ENCODE assay signal across 1 cellular context in genomic region chr10:11797847-11798633, GRCh38.
A peak's percentile ranks its signal among the peaks of the same experiment; 100 is the strongest.
TF ChIP-seq lines count a peak whose summit lies in the region.

No MANE protein-coding gene starts in this region.

TF ChIP-seq in HepG2, 621 proteins besides CTCF, POLR2A, EP300 and RAD21 (continues in another document):
- TF ChIP-seq SOX6 (IDR thresholded peaks at IDR 0.05) = no peak
- peak; percentile 55 for TF ChIP-seq SOX6 (CRISPR knock-in tag; IDR thresholded peaks at IDR 0.05)
- no peak for TF ChIP-seq MED8 (CRISPR knock-in tag; IDR thresholded peaks at IDR 0.05; ENCODE audit: insufficient replicate concordance)
- TF ChIP-seq, protein P1, sequence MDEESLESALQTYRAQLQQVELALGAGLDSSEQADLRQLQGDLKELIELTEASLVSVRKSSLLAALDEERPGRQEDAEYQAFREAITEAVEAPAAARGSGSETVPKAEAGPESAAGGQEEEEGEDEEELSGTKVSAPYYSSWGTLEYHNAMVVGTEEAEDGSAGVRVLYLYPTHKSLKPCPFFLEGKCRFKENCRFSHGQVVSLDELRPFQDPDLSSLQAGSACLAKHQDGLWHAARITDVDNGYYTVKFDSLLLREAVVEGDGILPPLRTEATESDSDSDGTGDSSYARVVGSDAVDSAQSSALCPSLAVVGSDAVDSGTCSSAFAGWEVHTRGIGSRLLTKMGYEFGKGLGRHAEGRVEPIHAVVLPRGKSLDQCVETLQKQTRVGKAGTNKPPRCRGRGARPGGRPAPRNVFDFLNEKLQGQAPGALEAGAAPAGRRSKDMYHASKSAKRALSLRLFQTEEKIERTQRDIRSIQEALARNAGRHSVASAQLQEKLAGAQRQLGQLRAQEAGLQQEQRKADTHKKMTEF (CRISPR knock-in tag; IDR thresholded peaks at IDR 0.05) = peak; percentile 24; the same call in 1 of the 2 replicates
- peak; percentile 22; the same call in 1 of the 2 replicates for TF ChIP-seq ZBTB33 (CRISPR knock-in tag; IDR thresholded peaks at IDR 0.05)
- TF ChIP-seq, protein P2, sequence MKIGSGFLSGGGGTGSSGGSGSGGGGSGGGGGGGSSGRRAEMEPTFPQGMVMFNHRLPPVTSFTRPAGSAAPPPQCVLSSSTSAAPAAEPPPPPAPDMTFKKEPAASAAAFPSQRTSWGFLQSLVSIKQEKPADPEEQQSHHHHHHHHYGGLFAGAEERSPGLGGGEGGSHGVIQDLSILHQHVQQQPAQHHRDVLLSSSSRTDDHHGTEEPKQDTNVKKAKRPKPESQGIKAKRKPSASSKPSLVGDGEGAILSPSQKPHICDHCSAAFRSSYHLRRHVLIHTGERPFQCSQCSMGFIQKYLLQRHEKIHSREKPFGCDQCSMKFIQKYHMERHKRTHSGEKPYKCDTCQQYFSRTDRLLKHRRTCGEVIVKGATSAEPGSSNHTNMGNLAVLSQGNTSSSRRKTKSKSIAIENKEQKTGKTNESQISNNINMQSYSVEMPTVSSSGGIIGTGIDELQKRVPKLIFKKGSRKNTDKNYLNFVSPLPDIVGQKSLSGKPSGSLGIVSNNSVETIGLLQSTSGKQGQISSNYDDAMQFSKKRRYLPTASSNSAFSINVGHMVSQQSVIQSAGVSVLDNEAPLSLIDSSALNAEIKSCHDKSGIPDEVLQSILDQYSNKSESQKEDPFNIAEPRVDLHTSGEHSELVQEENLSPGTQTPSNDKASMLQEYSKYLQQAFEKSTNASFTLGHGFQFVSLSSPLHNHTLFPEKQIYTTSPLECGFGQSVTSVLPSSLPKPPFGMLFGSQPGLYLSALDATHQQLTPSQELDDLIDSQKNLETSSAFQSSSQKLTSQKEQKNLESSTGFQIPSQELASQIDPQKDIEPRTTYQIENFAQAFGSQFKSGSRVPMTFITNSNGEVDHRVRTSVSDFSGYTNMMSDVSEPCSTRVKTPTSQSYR (CRISPR knock-in tag; IDR thresholded peaks at IDR 0.05; ENCODE audit: borderline replicate concordance) = peak; percentile 56; the same call in 1 of the 2 replicates
- TF ChIP-seq, protein P3, sequence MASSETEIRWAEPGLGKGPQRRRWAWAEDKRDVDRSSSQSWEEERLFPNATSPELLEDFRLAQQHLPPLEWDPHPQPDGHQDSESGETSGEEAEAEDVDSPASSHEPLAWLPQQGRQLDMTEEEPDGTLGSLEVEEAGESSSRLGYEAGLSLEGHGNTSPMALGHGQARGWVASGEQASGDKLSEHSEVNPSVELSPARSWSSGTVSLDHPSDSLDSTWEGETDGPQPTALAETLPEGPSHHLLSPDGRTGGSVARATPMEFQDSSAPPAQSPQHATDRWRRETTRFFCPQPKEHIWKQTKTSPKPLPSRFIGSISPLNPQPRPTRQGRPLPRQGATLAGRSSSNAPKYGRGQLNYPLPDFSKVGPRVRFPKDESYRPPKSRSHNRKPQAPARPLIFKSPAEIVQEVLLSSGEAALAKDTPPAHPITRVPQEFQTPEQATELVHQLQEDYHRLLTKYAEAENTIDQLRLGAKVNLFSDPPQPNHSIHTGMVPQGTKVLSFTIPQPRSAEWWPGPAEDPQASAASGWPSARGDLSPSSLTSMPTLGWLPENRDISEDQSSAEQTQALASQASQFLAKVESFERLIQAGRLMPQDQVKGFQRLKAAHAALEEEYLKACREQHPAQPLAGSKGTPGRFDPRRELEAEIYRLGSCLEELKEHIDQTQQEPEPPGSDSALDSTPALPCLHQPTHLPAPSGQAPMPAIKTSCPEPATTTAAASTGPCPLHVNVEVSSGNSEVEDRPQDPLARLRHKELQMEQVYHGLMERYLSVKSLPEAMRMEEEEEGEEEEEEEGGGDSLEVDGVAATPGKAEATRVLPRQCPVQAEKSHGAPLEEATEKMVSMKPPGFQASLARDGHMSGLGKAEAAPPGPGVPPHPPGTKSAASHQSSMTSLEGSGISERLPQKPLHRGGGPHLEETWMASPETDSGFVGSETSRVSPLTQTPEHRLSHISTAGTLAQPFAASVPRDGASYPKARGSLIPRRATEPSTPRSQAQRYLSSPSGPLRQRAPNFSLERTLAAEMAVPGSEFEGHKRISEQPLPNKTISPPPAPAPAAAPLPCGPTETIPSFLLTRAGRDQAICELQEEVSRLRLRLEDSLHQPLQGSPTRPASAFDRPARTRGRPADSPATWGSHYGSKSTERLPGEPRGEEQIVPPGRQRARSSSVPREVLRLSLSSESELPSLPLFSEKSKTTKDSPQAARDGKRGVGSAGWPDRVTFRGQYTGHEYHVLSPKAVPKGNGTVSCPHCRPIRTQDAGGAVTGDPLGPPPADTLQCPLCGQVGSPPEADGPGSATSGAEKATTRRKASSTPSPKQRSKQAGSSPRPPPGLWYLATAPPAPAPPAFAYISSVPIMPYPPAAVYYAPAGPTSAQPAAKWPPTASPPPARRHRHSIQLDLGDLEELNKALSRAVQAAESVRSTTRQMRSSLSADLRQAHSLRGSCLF (CRISPR knock-in tag; IDR thresholded peaks at IDR 0.05; ENCODE audit: borderline replicate concordance) = no peak
- TF ChIP-seq, protein P4, sequence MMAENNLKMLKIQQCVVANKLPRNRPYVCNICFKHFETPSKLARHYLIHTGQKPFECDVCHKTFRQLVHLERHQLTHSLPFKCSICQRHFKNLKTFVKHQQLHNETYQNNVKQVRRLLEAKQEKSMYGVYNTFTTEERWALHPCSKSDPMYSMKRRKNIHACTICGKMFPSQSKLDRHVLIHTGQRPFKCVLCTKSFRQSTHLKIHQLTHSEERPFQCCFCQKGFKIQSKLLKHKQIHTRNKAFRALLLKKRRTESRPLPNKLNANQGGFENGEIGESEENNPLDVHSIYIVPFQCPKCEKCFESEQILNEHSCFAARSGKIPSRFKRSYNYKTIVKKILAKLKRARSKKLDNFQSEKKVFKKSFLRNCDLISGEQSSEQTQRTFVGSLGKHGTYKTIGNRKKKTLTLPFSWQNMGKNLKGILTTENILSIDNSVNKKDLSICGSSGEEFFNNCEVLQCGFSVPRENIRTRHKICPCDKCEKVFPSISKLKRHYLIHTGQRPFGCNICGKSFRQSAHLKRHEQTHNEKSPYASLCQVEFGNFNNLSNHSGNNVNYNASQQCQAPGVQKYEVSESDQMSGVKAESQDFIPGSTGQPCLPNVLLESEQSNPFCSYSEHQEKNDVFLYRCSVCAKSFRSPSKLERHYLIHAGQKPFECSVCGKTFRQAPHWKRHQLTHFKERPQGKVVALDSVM (CRISPR knock-in tag; IDR thresholded peaks at IDR 0.05) = peak; percentile 38
- TF ChIP-seq, protein P5, sequence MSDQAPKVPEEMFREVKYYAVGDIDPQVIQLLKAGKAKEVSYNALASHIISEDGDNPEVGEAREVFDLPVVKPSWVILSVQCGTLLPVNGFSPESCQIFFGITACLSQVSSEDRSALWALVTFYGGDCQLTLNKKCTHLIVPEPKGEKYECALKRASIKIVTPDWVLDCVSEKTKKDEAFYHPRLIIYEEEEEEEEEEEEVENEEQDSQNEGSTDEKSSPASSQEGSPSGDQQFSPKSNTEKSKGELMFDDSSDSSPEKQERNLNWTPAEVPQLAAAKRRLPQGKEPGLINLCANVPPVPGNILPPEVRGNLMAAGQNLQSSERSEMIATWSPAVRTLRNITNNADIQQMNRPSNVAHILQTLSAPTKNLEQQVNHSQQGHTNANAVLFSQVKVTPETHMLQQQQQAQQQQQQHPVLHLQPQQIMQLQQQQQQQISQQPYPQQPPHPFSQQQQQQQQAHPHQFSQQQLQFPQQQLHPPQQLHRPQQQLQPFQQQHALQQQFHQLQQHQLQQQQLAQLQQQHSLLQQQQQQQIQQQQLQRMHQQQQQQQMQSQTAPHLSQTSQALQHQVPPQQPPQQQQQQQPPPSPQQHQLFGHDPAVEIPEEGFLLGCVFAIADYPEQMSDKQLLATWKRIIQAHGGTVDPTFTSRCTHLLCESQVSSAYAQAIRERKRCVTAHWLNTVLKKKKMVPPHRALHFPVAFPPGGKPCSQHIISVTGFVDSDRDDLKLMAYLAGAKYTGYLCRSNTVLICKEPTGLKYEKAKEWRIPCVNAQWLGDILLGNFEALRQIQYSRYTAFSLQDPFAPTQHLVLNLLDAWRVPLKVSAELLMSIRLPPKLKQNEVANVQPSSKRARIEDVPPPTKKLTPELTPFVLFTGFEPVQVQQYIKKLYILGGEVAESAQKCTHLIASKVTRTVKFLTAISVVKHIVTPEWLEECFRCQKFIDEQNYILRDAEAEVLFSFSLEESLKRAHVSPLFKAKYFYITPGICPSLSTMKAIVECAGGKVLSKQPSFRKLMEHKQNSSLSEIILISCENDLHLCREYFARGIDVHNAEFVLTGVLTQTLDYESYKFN (CRISPR knock-in tag; conservative IDR thresholded peaks at IDR 0.05) = 0 out of 2 replicates have a peak, but pooled peaks have one; percentile 20
- TF ChIP-seq NR2C2 (CRISPR knock-in tag; IDR thresholded peaks at IDR 0.05; ENCODE audit: borderline replicate concordance) = peak; percentile 17; the same call in 1 of the 2 replicates
- TF ChIP-seq SKI (IDR thresholded peaks at IDR 0.05; ENCODE audit: partially characterized antibody) = peak; percentile 19
- peak; percentile 95 for TF ChIP-seq ZNF121 (CRISPR knock-in tag; IDR thresholded peaks at IDR 0.05)
- TF ChIP-seq CEBPG (CRISPR knock-in tag; IDR thresholded peaks at IDR 0.05) = peak; percentile 63; the same call in 1 of the 2 replicates
- no peak for TF ChIP-seq GMEB2 (CRISPR knock-in tag; IDR thresholded peaks at IDR 0.05; ENCODE audit: low read depth)
- no peak for TF ChIP-seq TGIF2 (CRISPR knock-in tag; IDR thresholded peaks at IDR 0.05)
- TF ChIP-seq, protein P6, sequence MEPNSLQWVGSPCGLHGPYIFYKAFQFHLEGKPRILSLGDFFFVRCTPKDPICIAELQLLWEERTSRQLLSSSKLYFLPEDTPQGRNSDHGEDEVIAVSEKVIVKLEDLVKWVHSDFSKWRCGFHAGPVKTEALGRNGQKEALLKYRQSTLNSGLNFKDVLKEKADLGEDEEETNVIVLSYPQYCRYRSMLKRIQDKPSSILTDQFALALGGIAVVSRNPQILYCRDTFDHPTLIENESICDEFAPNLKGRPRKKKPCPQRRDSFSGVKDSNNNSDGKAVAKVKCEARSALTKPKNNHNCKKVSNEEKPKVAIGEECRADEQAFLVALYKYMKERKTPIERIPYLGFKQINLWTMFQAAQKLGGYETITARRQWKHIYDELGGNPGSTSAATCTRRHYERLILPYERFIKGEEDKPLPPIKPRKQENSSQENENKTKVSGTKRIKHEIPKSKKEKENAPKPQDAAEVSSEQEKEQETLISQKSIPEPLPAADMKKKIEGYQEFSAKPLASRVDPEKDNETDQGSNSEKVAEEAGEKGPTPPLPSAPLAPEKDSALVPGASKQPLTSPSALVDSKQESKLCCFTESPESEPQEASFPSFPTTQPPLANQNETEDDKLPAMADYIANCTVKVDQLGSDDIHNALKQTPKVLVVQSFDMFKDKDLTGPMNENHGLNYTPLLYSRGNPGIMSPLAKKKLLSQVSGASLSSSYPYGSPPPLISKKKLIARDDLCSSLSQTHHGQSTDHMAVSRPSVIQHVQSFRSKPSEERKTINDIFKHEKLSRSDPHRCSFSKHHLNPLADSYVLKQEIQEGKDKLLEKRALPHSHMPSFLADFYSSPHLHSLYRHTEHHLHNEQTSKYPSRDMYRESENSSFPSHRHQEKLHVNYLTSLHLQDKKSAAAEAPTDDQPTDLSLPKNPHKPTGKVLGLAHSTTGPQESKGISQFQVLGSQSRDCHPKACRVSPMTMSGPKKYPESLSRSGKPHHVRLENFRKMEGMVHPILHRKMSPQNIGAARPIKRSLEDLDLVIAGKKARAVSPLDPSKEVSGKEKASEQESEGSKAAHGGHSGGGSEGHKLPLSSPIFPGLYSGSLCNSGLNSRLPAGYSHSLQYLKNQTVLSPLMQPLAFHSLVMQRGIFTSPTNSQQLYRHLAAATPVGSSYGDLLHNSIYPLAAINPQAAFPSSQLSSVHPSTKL (CRISPR knock-in tag; IDR thresholded peaks at IDR 0.05) = peak; percentile 20; the same call in 1 of the 2 replicates
- TF ChIP-seq, protein P7, sequence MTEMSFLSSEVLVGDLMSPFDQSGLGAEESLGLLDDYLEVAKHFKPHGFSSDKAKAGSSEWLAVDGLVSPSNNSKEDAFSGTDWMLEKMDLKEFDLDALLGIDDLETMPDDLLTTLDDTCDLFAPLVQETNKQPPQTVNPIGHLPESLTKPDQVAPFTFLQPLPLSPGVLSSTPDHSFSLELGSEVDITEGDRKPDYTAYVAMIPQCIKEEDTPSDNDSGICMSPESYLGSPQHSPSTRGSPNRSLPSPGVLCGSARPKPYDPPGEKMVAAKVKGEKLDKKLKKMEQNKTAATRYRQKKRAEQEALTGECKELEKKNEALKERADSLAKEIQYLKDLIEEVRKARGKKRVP (CRISPR knock-in tag; IDR thresholded peaks at IDR 0.05) = no peak
- TF ChIP-seq, protein P8, sequence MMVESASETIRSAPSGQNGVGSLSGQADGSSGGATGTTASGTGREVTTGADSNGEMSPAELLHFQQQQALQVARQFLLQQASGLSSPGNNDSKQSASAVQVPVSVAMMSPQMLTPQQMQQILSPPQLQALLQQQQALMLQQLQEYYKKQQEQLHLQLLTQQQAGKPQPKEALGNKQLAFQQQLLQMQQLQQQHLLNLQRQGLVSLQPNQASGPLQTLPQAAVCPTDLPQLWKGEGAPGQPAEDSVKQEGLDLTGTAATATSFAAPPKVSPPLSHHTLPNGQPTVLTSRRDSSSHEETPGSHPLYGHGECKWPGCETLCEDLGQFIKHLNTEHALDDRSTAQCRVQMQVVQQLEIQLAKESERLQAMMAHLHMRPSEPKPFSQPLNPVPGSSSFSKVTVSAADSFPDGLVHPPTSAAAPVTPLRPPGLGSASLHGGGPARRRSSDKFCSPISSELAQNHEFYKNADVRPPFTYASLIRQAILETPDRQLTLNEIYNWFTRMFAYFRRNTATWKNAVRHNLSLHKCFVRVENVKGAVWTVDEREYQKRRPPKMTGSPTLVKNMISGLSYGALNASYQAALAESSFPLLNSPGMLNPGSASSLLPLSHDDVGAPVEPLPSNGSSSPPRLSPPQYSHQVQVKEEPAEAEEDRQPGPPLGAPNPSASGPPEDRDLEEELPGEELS (CRISPR knock-in tag; IDR thresholded peaks at IDR 0.05) = peak; percentile 53
- TF ChIP-seq FOXA3 (CRISPR knock-in tag; IDR thresholded peaks at IDR 0.05) = 0 out of 2 replicates have a peak, but pooled peaks have one; percentile 13
- no peak for TF ChIP-seq FOXP1 (IDR thresholded peaks at IDR 0.05)
- peak; percentile 69 for TF ChIP-seq FOXP1 (CRISPR knock-in tag; IDR thresholded peaks at IDR 0.05)
- TF ChIP-seq HNF4A (CRISPR knock-in tag; IDR thresholded peaks at IDR 0.05) = peak; percentile 51; the same call in 1 of the 2 replicates
- TF ChIP-seq SOX13 (IDR thresholded peaks at IDR 0.05) = no peak
- peak in 1 of 2 experiments; percentile 38; a peak in 1 of 4 replicates for TF ChIP-seq SOX13 (CRISPR knock-in tag; conservative IDR thresholded peaks at IDR 0.05 in 1 of 2, IDR thresholded peaks at IDR 0.05 in 1 of 2)
